In the genomic region with DNA sequence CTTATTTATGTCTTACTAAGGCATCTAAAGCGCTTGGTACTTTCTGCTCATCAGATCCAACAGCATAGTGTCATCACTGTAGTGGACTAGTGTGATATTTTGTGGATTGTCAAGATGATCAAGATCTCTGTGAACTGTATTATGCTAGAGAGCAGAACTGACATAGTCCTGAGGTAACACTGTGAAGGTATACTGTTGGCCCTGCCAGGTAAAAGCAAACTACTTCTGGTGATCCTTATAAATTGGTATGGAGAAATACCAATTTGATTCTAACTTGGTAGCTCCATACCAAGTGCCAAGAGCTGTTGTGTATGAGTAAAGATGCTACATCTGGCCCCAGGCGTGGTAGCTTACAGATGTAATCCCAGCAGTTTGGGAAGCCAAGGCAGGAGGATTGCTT, we compare ENCODE assay signal across 21 cellular contexts. TPM values are rescaled to one million over a fixed set of nuclear protein-coding genes. Genes with fewer than 3 reads are reported as not detected.
"Had no signal": no experiment of that assay in that cellular context is flagged by ENCODE, and none has a peak within 500 bp of the region (broad histone marks: within the 10 kb centered on the region; RNA-seq: fewer than 3 reads in every experiment).

No MANE protein-coding gene starts in this region.

- H3K4me3 ChIP-seq: gastroesophageal sphincter, heart left ventricle, tibial artery had no signal

- H3K9me3 ChIP-seq: gastroesophageal sphincter, heart left ventricle, neutrophil, tibial artery had no signal

- H3K27me3 Mint-ChIP-seq: activated CD4-positive, alpha-beta T cell treated with anti-CD3 and anti-CD28 coated beads, Interleukin-2, amount 10 ng/mL, durations not matched to agents 7 days and 5 days; activated naive CD4-positive, alpha-beta T cell treated with anti-CD3 and anti-CD28 coated beads, Interleukin-2, amount 50 U/mL, for 24 hours; naive thymus-derived CD4-positive, alpha-beta T cell; stimulated activated naive B cell treated with anti-CD40 and anti-IgM and Interleukin-4, amounts not matched to agents 10 μg/mL and 1 μg/mL and 100 μg/mL, for 72 hours had no signal

- H3K27ac ChIP-seq: gastroesophageal sphincter, heart left ventricle, neutrophil, parathyroid adenoma, tibial artery had no signal

- H3K27ac Mint-ChIP-seq: activated CD4-positive, alpha-beta T cell treated with anti-CD3 and anti-CD28 coated beads, Interleukin-2, amount 10 ng/mL, durations not matched to agents 7 days and 5 days; activated naive CD4-positive, alpha-beta T cell treated with anti-CD3 and anti-CD28 coated beads, Interleukin-2, amount 50 U/mL, for 24 hours; activated T-cell treated with anti-CD3 and anti-CD28 coated beads, Interleukin-2, amount 50 U/mL, for 72 hours; stimulated activated naive B cell treated with anti-CD40 and anti-IgM and Interleukin-4, amounts not matched to agents 10 μg/mL and 1 μg/mL and 100 μg/mL, for 72 hours had no signal

- H3K4me3 Mint-ChIP-seq: activated CD4-positive, alpha-beta T cell treated with anti-CD3 and anti-CD28 coated beads, Interleukin-2, amount 10 ng/mL, durations not matched to agents 7 days and 5 days; activated naive CD4-positive, alpha-beta T cell treated with anti-CD3 and anti-CD28 coated beads, Interleukin-2, amount 50 U/mL, for 24 hours; activated T-cell treated with anti-CD3 and anti-CD28 coated beads, Interleukin-2, amount 50 U/mL, for 72 hours; naive thymus-derived CD4-positive, alpha-beta T cell; stimulated activated naive B cell treated with anti-CD40 and anti-IgM and Interleukin-4, amounts not matched to agents 10 μg/mL and 1 μg/mL and 100 μg/mL, for 72 hours had no signal

- H3K27me3 ChIP-seq: gastroesophageal sphincter, heart left ventricle, neutrophil, tibial artery had no signal

- ATAC-seq: gastroesophageal sphincter; left ventricle myocardium superior; naive thymus-derived CD4-positive, alpha-beta T cell; sciatic nerve; stimulated activated naive B cell treated with anti-CD40 and anti-IgM and Interleukin-4, amounts not matched to agents 10 μg/mL and 1 μg/mL and 100 μg/mL, for 72 hours had no signal

- H3K9me3 Mint-ChIP-seq: activated CD4-positive, alpha-beta T cell treated with anti-CD3 and anti-CD28 coated beads, Interleukin-2, amount 10 ng/mL, durations not matched to agents 7 days and 5 days; activated naive CD4-positive, alpha-beta T cell treated with anti-CD3 and anti-CD28 coated beads, Interleukin-2, amount 50 U/mL, for 24 hours; activated T-cell treated with anti-CD3 and anti-CD28 coated beads, Interleukin-2, amount 50 U/mL, for 72 hours; naive thymus-derived CD4-positive, alpha-beta T cell; stimulated activated naive B cell treated with anti-CD40 and anti-IgM and Interleukin-4, amounts not matched to agents 10 μg/mL and 1 μg/mL and 100 μg/mL, for 72 hours had no signal

- H3K9ac ChIP-seq: parathyroid adenoma had no signal

- H3K4me1 ChIP-seq: gastroesophageal sphincter, parathyroid adenoma had no signal

- H3K4me1 Mint-ChIP-seq: activated CD4-positive, alpha-beta T cell treated with anti-CD3 and anti-CD28 coated beads, Interleukin-2, amount 10 ng/mL, durations not matched to agents 7 days and 5 days; activated naive CD4-positive, alpha-beta T cell treated with anti-CD3 and anti-CD28 coated beads, Interleukin-2, amount 50 U/mL, for 24 hours had no signal

- DNase-seq: activated CD4-positive, alpha-beta T cell treated with anti-CD3 and anti-CD28 coated beads, Interleukin-2, amount 10 ng/mL, durations not matched to agents 7 days and 5 days; activated gamma-delta T cell; activated T-cell treated with anti-CD3 and anti-CD28 coated beads, Interleukin-2, amount 50 U/mL, for 72 hours; cerebellar nuclear complex; cortex of kidney; heart left ventricle; left ventricle myocardium superior; mesendoderm; naive thymus-derived CD4-positive, alpha-beta T cell; stimulated activated naive B cell treated with anti-CD40 and anti-IgM and Interleukin-4, amounts not matched to agents 10 μg/mL and 1 μg/mL and 100 μg/mL, for 72 hours; SW 1271; T-helper 9 cell; tibial artery had no signal

- H2AFZ ChIP-seq: parathyroid adenoma had no signal

- H3K79me2 ChIP-seq: parathyroid adenoma had no signal

RNA-seq across cellular contexts. Expression of a gene that starts 15.9 kb away (rescaled TPM):
- total RNA-seq: activated CD4-positive, alpha-beta T cell treated with anti-CD3 and anti-CD28 coated beads, Interleukin-2, amount 10 ng/mL, durations not matched to agents 7 days and 5 days; activated CD8-positive, alpha-beta memory T cell treated with anti-CD3 and anti-CD28 coated beads for 36 hours; activated T-cell treated with anti-CD3 and anti-CD28 coated beads, Interleukin-2, amount 50 U/mL, for 72 hours; bronchial epithelial cell; gastroesophageal sphincter; kidney epithelial cell; naive thymus-derived CD4-positive, alpha-beta T cell had no signal

RNA-seq across cellular contexts. Expression of a gene that starts 42.1 kb away (rescaled TPM):
- total RNA-seq: bronchial epithelial cell, kidney epithelial cell had no signal
